In the genomic region with DNA sequence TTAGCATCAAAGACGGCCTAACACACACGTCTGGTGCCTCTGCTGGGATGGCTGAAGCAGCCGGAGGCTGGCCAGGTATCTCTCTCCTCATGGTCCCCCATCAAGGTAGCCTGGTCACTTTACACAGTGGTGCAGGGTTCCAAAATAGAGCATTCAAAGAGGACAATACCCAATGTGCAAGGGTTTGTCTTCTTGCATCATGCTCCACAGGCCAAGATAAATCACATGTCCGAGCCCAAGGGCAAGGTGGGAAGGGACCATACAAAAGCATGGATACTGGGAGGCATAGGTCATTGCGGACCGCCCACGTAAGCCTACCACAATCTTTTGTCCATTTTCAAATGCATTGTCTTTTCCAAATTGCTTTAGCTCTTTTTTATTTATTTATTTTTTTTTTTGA, we compare ENCODE assay signal across 36 cellular contexts. TPM values are rescaled to one million over a fixed set of nuclear protein-coding genes. Genes with fewer than 3 reads are reported as not detected.
"Had no signal": no experiment of that assay in that cellular context is flagged by ENCODE, and none has a peak within 500 bp of the region (broad histone marks: within the 10 kb centered on the region; RNA-seq: fewer than 3 reads in every experiment).

No MANE protein-coding gene starts in this region.

- DNase-seq: activated B cell treated with CpG ODN at 0.5 μM for 24 hours; activated CD4-positive, alpha-beta memory T cell treated with anti-CD3 and anti-CD28 coated beads for 36 hours; activated CD4-positive, alpha-beta T cell treated with anti-CD3 and anti-CD28 coated beads for 4 hours; activated CD4-positive, alpha-beta T cell treated with anti-CD3 and anti-CD28 coated beads, Interleukin-2, amount 10 ng/mL, durations not matched to agents 24 days and 14 days; activated CD4-positive, alpha-beta T cell treated with anti-CD3 and anti-CD28 coated beads, Interleukin-2, amount 50 U/mL, for 1 hour; activated CD4-positive, alpha-beta T cell treated with anti-CD3 and anti-CD28 coated beads, Interleukin-2, amount 50 U/mL, for 4 hours; activated CD4-positive, CD25-positive, alpha-beta regulatory T cell treated with anti-CD3 and anti-CD28 coated beads, Interleukin-2, amount 50 U/mL, for 72 hours; activated CD8-positive, alpha-beta memory T cell treated with anti-CD3 and anti-CD28 coated beads, Interleukin-2, amount 50 U/mL, for 4 hours; activated CD8-positive, alpha-beta T cell treated with anti-CD3 and anti-CD28 coated beads for 36 hours; activated effector memory CD4-positive, alpha-beta T cell treated with anti-CD3 and anti-CD28 coated beads, Interleukin-2, amount 50 U/mL, for 16 hours; activated gamma-delta T cell treated with Interleukin-2 at 50 U/mL for 16 hours; activated naive CD4-positive, alpha-beta T cell; activated naive CD4-positive, alpha-beta T cell treated with anti-CD3 and anti-CD28 coated beads for 36 hours; activated naive CD4-positive, alpha-beta T cell treated with anti-CD3 and anti-CD28 coated beads, Interleukin-2, amount 50 U/mL, for 16 hours; activated naive CD8-positive, alpha-beta T cell treated with anti-CD3 and anti-CD28 coated beads for 36 hours; activated T-cell treated with anti-CD3 and anti-CD28 coated beads for 4 hours; activated T-cell treated with anti-CD3 and anti-CD28 coated beads, Interleukin-2, amount 50 U/mL, for 1 hour; activated T-cell treated with anti-CD3 and anti-CD28 coated beads, Interleukin-2, amount 50 U/mL, for 4 hours; activated T-cell treated with anti-CD3 and anti-CD28 coated beads, Interleukin-2, amount 50 U/mL, for 72 hours; adrenal gland; amniotic stem cell; aorta; body of pancreas; brain microvascular endothelial cell; central memory CD4-positive, alpha-beta T cell; T-helper 1 cell; T-helper 2 cell; T-helper 9 cell had no signal

- H3K9me3 ChIP-seq: adrenal gland, body of pancreas, breast epithelium had no signal

- H3K27me3 ChIP-seq: adrenal gland, body of pancreas, brain microvascular endothelial cell, breast epithelium had no signal

- H3K36me3 ChIP-seq: adrenal gland, brain microvascular endothelial cell, breast epithelium had no signal

- H3K4me3 ChIP-seq: adrenal gland, body of pancreas, breast epithelium had no signal

- H3K27ac ChIP-seq: adrenal gland, body of pancreas, brain microvascular endothelial cell, breast epithelium, VCaP had no signal

- ATAC-seq: activated CD8-positive, alpha-beta T cell treated with anti-CD3 and anti-CD28 coated beads for 36 hours; activated naive CD4-positive, alpha-beta T cell treated with anti-CD3 and anti-CD28 coated beads, Interleukin-2, amount 50 U/mL, for 72 hours; activated T-cell treated with anti-CD3 and anti-CD28 coated beads, Interleukin-2, amount 50 U/mL, for 4 hours; activated T-cell treated with anti-CD3 and anti-CD28 coated beads, Interleukin-2, amount 50 U/mL, for 72 hours; activated T-helper 17 cell treated with anti-CD3 and anti-CD28 coated beads, Interleukin-2, amount 50 U/mL, for 72 hours; body of pancreas had no signal

- FAIRE-seq: astrocyte, TTC549 had no signal

RNA-seq across cellular contexts. Expression of a gene that starts 23.8 kb away (rescaled TPM):
- total RNA-seq: activated B cell treated with CpG ODN at 0.5 μM for 24 hours; activated CD4-positive, alpha-beta memory T cell treated with anti-CD3 and anti-CD28 coated beads for 36 hours; activated CD4-positive, alpha-beta T cell treated with anti-CD3 and anti-CD28 coated beads, Interleukin-2, amount 10 ng/mL, durations not matched to agents 24 days and 14 days; activated CD8-positive, alpha-beta memory T cell treated with anti-CD3 and anti-CD28 coated beads for 36 hours; activated CD8-positive, alpha-beta T cell treated with anti-CD3 and anti-CD28 coated beads for 36 hours; activated naive CD4-positive, alpha-beta T cell treated with anti-CD3 and anti-CD28 coated beads for 36 hours; activated naive CD4-positive, alpha-beta T cell treated with anti-CD3 and anti-CD28 coated beads, Interleukin-2, amount 50 U/mL, for 72 hours; activated naive CD8-positive, alpha-beta T cell treated with anti-CD3 and anti-CD28 coated beads for 36 hours; activated T-cell treated with anti-CD3 and anti-CD28 coated beads, Interleukin-2, amount 50 U/mL, for 72 hours; activated T-helper 1 cell treated with anti-CD3 and anti-CD28 coated beads, Interleukin-12 subunit alpha, Interleukin-12 subunit beta, Interleukin-2, Interleukin-4 antibody, amounts not matched to agents 30 ng/mL and 10 ng/mL and 1 ng/mL, durations not matched to agents 14 hours and 24 hours and 36 hours; activated T-helper 17 cell treated with anti-CD3 and anti-CD28 coated beads, Interleukin-2, amount 50 U/mL, for 72 hours had no signal
